1 cellular context compared by ENCODE assay signal in the genomic region with DNA sequence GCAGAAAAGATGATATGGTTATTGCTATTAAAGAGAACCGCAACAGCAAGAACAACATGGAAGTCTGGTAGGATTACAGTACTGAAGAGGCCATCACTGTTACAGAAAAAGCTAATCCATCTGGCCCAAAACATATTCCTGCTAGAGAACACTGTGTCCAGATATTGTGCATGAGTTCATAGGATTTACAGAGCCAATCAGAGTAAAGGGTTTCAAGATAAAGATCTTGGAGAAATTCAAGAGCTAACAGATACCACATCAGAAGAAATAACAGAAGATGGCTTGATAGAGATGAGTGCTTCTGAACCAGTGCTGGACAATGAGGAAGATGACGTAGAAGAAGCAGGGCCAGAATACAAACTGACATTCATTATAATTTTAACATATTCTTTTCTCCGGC.
TF ChIP-seq lines count a peak whose summit lies in the region.

No MANE protein-coding gene starts in this region.

TF ChIP-seq in K562, 482 proteins besides CTCF, POLR2A, EP300 and RAD21 (continued from another document):
- TF ChIP-seq, protein P1, sequence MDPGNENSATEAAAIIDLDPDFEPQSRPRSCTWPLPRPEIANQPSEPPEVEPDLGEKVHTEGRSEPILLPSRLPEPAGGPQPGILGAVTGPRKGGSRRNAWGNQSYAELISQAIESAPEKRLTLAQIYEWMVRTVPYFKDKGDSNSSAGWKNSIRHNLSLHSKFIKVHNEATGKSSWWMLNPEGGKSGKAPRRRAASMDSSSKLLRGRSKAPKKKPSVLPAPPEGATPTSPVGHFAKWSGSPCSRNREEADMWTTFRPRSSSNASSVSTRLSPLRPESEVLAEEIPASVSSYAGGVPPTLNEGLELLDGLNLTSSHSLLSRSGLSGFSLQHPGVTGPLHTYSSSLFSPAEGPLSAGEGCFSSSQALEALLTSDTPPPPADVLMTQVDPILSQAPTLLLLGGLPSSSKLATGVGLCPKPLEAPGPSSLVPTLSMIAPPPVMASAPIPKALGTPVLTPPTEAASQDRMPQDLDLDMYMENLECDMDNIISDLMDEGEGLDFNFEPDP (CRISPR knock-in tag; IDR thresholded peaks at IDR 0.05): no peak
- TF ChIP-seq FOXJ3 (CRISPR knock-in tag; IDR thresholded peaks at IDR 0.05) (no peak), STAT5B (CRISPR knock-in tag; IDR thresholded peaks at IDR 0.05) (no peak), ZNF77 (CRISPR knock-in tag; IDR thresholded peaks at IDR 0.05) (no peak), SREBF1 (IDR thresholded peaks at IDR 0.05; ENCODE audit: borderline replicate concordance, low read depth, low read length) (no peak), ZNF583 (CRISPR knock-in tag; IDR thresholded peaks at IDR 0.05) (no peak), FOXK2 (conservative IDR thresholded peaks at IDR 0.05 in 1 of 2, IDR thresholded peaks at IDR 0.05 in 1 of 2; ENCODE audit: low read depth in 2 of 2) (no peak), TFAP4 (CRISPR knock-in tag; IDR thresholded peaks at IDR 0.05; ENCODE audit: borderline replicate concordance) (no peak), EHMT2 (IDR thresholded peaks at IDR 0.05) (no peak), RFX7 (CRISPR knock-in tag; IDR thresholded peaks at IDR 0.05) (no peak), MYNN (IDR thresholded peaks at IDR 0.05) (no peak), MYNN (CRISPR knock-in tag; IDR thresholded peaks at IDR 0.05) (no peak), POLR2G (IDR thresholded peaks at IDR 0.05; ENCODE audit: low read depth, low read length) (no peak)
